In the genomic region with DNA sequence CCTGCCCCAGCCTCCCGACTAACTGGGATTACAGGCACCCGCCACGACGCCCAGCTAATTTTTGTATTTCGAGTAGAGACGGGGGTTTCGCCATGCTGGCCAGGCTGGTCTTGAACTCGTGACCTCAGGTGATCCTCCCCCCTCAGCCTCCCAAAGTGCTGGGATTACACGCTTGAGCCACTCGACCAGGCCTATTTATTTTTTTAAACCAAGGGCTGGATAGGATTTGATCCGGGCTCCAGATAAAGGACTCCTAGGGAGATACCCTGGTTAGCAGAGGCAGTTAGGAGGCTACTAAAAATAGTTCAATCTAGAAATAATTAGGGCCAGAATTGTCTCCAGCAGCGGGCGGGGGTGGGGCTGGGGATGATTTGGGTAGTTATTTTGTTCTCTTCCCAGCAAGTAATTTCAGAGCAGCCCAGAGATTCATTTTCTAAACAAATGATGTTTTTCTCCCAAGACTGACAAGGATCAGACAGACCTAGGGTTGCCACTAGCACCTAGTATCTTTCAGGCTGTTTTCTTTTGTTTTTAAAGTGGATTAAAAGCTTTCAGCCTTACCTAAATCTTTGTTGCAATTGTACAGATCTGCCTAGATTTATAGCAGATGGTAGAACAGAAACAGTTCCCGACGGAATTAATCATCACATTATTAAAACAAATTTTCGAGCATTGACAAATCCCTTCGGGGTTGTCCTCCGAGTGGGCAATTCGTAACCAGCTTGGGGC, we compare ENCODE assay signal across 8 cellular contexts. TPM values are rescaled to one million over a fixed set of nuclear protein-coding genes. Genes with fewer than 3 reads are reported as not detected.
DNase-seq lines count a peak whose midpoint lies in the region; ATAC-seq and TF ChIP-seq lines count a peak whose summit lies in the region.

No MANE protein-coding gene starts in this region.

- H3K4me3 Mint-ChIP-seq in natural killer cell, result peak overlapping the region; percentile 94

- no peaks in the 10 kb centered on the region for H3K27me3 ChIP-seq in colonic mucosa

- H3K4me3 ChIP-seq in colonic mucosa, result peak overlapping the region; percentile 75

- no peaks in the 10 kb centered on the region for H3K36me3 ChIP-seq in colonic mucosa

- H3K27ac ChIP-seq in colonic mucosa, result peak overlapping the region; percentile 76

- peak overlapping the region; percentile 96 to 99 for H3K27ac Mint-ChIP-seq in natural killer cell

- no peaks in the 10 kb centered on the region for H3K9me3 Mint-ChIP-seq in natural killer cell

- TF ChIP-seq CTCF in colonic mucosa (IDR thresholded peaks at IDR 0.05) (no peak), natural killer cell (IDR thresholded peaks at IDR 0.05) (no peak)

- intact Hi-C loops in colonic mucosa (cut with DNase I), result no loop called here
- intact Hi-C loops in natural killer cell (cut with micrococcal nuclease), result loop anchor here (1.0 to 5.0 kb wide), 2 partner anchors 62 to 429 kb away; no protein-coding TSS in a partner anchor

- peak overlapping the region in 1 of 2 donors; percentile 84 for H3K9ac ChIP-seq in colonic mucosa (ENCODE audit: low read depth in 2 of 2, low read length in 2 of 2)

- in situ Hi-C loops in Caki2 (cut with HindIII; ENCODE audit: low pct_unique_long_range_greater_than_20kb, low sequenced_read_pairs), result loop anchor here (25.0 kb wide), 1 partner anchor 229 kb away; no protein-coding TSS in a partner anchor

- peaks cover 5% of the 10 kb centered on the region for H3K4me1 ChIP-seq in colonic mucosa

- ATAC-seq in natural killer cell (no peak), HG03159 (IDR thresholded peaks at IDR 0.05; ENCODE audit: unreplicated experiment) (no peak), HG03025 (IDR thresholded peaks at IDR 0.05; ENCODE audit: low FRiP score, unreplicated experiment) (no peak)

- no peaks in the 10 kb centered on the region for H3K36me3 Mint-ChIP-seq in natural killer cell

- H3K4me1 Mint-ChIP-seq in natural killer cell, result peaks cover 35 to 36% of the 10 kb centered on the region in 2 donors

- no peaks in the 10 kb centered on the region for H3K9me3 ChIP-seq in colonic mucosa

- DNase-seq in Caki2 (ENCODE audit: low read depth) (peak; percentile 40), M059J (ENCODE audit: low read depth) (peak; percentile 44), colonic mucosa (no peak), natural killer cell (no peak), NCI-H187 treated with DMSO at 0.1 percent for 48 hours (lab: John Stamatoyannopoulos, UW) (no peak), NCI-H524 treated with DMSO at 0.1 percent for 48 hours (lab: John Stamatoyannopoulos, UW) (no peak)

- peaks cover 17 to 21% of the 10 kb centered on the region in 2 donors for H3K27me3 Mint-ChIP-seq in natural killer cell (ENCODE audit: low read depth in 2 of 2)

RNA-seq across cellular contexts. Expression of a gene that starts 0.9 kb away (rescaled TPM):
- total RNA-seq in Caki2 (2014; rRNA removed; shearing (Covaris generic); ENCODE audit: low replicate concordance), result 15.9 and 16.5 TPM in 2 replicates
- 30.1 and 39.3 TPM in 2 replicates for total RNA-seq in M059J (2014; rRNA removed; shearing (Covaris generic))
- total RNA-seq in colonic mucosa (10 to 100 TPM; 26.9 to 33.0 TPM), natural killer cell (10 to 100 TPM; 36.6 to 38.5 (median 37.8) TPM)

Comparison
In these comparisons a context has a peak if more than half of its experiments do, and no peak if none do; other contexts are left out.
1. DNase-seq: peak in Caki2 (single experiment) and M059J (single experiment); none in colonic mucosa (single experiment), natural killer cell (single experiment), NCI-H187 treated with DMSO at 0.1 percent for 48 hours (single experiment) and NCI-H524 treated with DMSO at 0.1 percent for 48 hours (single experiment).